21 cellular contexts compared by ENCODE assay signal in genomic region chr19:44581288-44581687, GRCh38. TPM values are rescaled to one million over a fixed set of nuclear protein-coding genes. Genes with fewer than 3 reads are reported as not detected.
A peak's percentile ranks its signal among the peaks of the same experiment; 100 is the strongest.
DNase-seq lines count a peak whose midpoint lies in the region; ATAC-seq, FAIRE-seq and TF ChIP-seq lines count a peak whose summit lies in the region.
"Had no signal": no experiment of that assay in that cellular context is flagged by ENCODE, and none has a peak within 500 bp of the region (broad histone marks: within the 10 kb centered on the region; RNA-seq: fewer than 3 reads in every experiment).

No MANE protein-coding gene starts in this region.

- H3K27me3 ChIP-seq in K562 (ENCODE audit: control insufficient read depth in 2 of 2, insufficient read depth in 2 of 2, low read length in 2 of 2), result no peaks in the 10 kb centered on the region
- no peaks in the 10 kb centered on the region for H3K27me3 ChIP-seq in endodermal cell (ENCODE audit: control insufficient read depth, insufficient read depth, low read length, poor library complexity, severe bottlenecking)
- H3K27me3 ChIP-seq in HepG2 (ENCODE audit: control insufficient read depth in 1 of 2, insufficient read depth in 2 of 2, low read length in 2 of 2), result no peaks in the 10 kb centered on the region
- no peaks in the 10 kb centered on the region for H3K27me3 ChIP-seq in GM23248 (replicated peaks; ENCODE audit: insufficient read depth)

- BruUV-seq in K562 (replicated peaks; lab: Mats Ljungman, UMichigan) (no TSS peak), HepG2 (replicated peaks; lab: Mats Ljungman, UMichigan) (no TSS peak)

- TF ChIP-seq CTCF in K562 (IDR thresholded peaks at IDR 0.05 in 2 of 3, conservative IDR thresholded peaks at IDR 0.05 in 1 of 3; ENCODE audit: insufficient read depth in 2 of 3, low read depth in 1 of 3, low read length in 3 of 3) (no peak), endodermal cell (conservative IDR thresholded peaks at IDR 0.05) (no peak), HepG2 (CRISPR knock-in tag; IDR thresholded peaks at IDR 0.05) (no peak)

- intact Hi-C loops in K562 (cut with micrococcal nuclease), result no loop called here
- intact Hi-C loops in HepG2 (cut with micrococcal nuclease; ENCODE audit: unreplicated experiment), result no loop called here
- intact Hi-C loops in activated naive CD4-positive, alpha-beta T cell treated with anti-CD3 and anti-CD28 coated beads for 36 hours (cut with micrococcal nuclease), result no loop called here

- H3K4me1 Mint-ChIP-seq in endodermal cell, result no peaks in the 10 kb centered on the region
- no peaks in the 10 kb centered on the region for H3K4me1 Mint-ChIP-seq in activated naive CD4-positive, alpha-beta T cell treated with anti-CD3 and anti-CD28 coated beads for 36 hours (ENCODE audit: low read depth)
- H3K4me1 Mint-ChIP-seq: CD4-positive, CD25-positive, alpha-beta regulatory T cell; GM23338 had no signal

- POLR2A ChIA-PET in K562 (lab: Yijun Ruan, JAX) (no interaction called here), HepG2 (lab: Yijun Ruan, JAX) (interaction anchor here (2.2 kb wide), 1 partner anchor 10 kb away, joined by 5 read pairs; no protein-coding TSS in a partner anchor)

- TF ChIP-seq POLR2A in K562 (conservative IDR thresholded peaks at IDR 0.05) (no peak), HepG2 (IDR thresholded peaks at IDR 0.05; ENCODE audit: insufficient read depth in 1 of 2, low read depth in 2 of 2, low read length in 2 of 2) (no peak)

- H3K27ac Mint-ChIP-seq in endodermal cell, result no peak overlapping the region
- no peak overlapping the region for H3K27ac Mint-ChIP-seq in activated naive CD4-positive, alpha-beta T cell treated with anti-CD3 and anti-CD28 coated beads for 36 hours
- H3K27ac Mint-ChIP-seq: CD4-positive, CD25-positive, alpha-beta regulatory T cell; CD8-positive, alpha-beta T cell; GM23338 had no signal

- H3K27me3 Mint-ChIP-seq in endodermal cell (ENCODE audit: insufficient read depth), result peaks cover 3% of the 10 kb centered on the region
- H3K27me3 Mint-ChIP-seq in activated naive CD4-positive, alpha-beta T cell treated with anti-CD3 and anti-CD28 coated beads for 36 hours (ENCODE audit: low read depth), result peaks cover 5% of the 10 kb centered on the region
- H3K27me3 Mint-ChIP-seq: CD4-positive, CD25-positive, alpha-beta regulatory T cell had no signal

- peaks cover 4 to 5% of the 10 kb centered on the region in 2 experiments; a peak in 1 of 5 replicates for H3K4me1 ChIP-seq in K562 (replicated peaks in 1 of 2; ENCODE audit: control insufficient read depth in 2 of 2, insufficient read depth in 2 of 2, low read length in 2 of 2)
- no peaks in the 10 kb centered on the region for H3K4me1 ChIP-seq in endodermal cell (ENCODE audit: control insufficient read depth, insufficient read depth, low read length)
- H3K4me1 ChIP-seq in HepG2 (ENCODE audit: insufficient read depth, low read length), result peaks cover 33% of the 10 kb centered on the region
- H3K4me1 ChIP-seq in GM23248 (ENCODE audit: insufficient read depth), result peaks cover 7% of the 10 kb centered on the region
- H3K4me1 ChIP-seq: HAP-1 had no signal

- DNase-seq in K562 (ENCODE audit: extremely low read depth in 1 of 4, low spot score in 3 of 4), result no peak
- DNase-seq in endodermal cell, result peak; percentile 22
- no peak for DNase-seq in HepG2 (ENCODE audit: low spot score)
- no peak for DNase-seq in GM23248
- DNase-seq in activated naive CD4-positive, alpha-beta T cell treated with anti-CD3 and anti-CD28 coated beads for 36 hours, result no peak
- DNase-seq: C1 segment of cervical spinal cord; Caco-2; CD4-positive, CD25-positive, alpha-beta regulatory T cell; CD8-positive, alpha-beta T cell; DMS153; DND-41 had no signal

- H2AFZ ChIP-seq in K562 (ENCODE audit: low read depth, low read length) (peak overlapping the region; percentile 21; the same call in 1 of the 2 replicates), HepG2 (ENCODE audit: low read length) (no peak overlapping the region), GM23248 (no peak overlapping the region)
- H2AFZ ChIP-seq: GM23338 had no signal

- H3F3A ChIP-seq in GM23248 (ENCODE audit: insufficient read depth), result peaks cover under 1% of the 10 kb centered on the region; the same call in 1 of the 2 replicates

- H3K9me2 ChIP-seq in GM23248 (ENCODE audit: insufficient read depth), result no peaks in the 10 kb centered on the region

- no peak overlapping the region for H3K4me2 ChIP-seq in K562 (ENCODE audit: insufficient read depth, low read length)
- no peak overlapping the region for H3K4me2 ChIP-seq in HepG2 (ENCODE audit: low read depth, low read length)
- no peak overlapping the region for H3K4me2 ChIP-seq in GM23248 (ENCODE audit: unreplicated experiment)
- H3K4me2 ChIP-seq: GM23338 had no signal

- H3K9ac ChIP-seq in K562 (ENCODE audit: insufficient read depth in 1 of 2, low read depth in 2 of 2, low read length in 2 of 2) (0 out of 4 replicates have a peak overlapping the region, but pooled peaks of 1 of the 2 experiments have one; percentile 4), endodermal cell (ENCODE audit: extremely low read depth, low read length, poor library complexity, severe bottlenecking) (no peak overlapping the region), HepG2 (ENCODE audit: insufficient read depth, low read depth, low read length) (no peak overlapping the region), GM23248 (no peak overlapping the region)

- no peaks in the 10 kb centered on the region for H3K79me2 ChIP-seq in K562 (ENCODE audit: control insufficient read depth, insufficient read depth, low read length)
- H3K79me2 ChIP-seq in HepG2 (ENCODE audit: insufficient read depth, low read length), result no peaks in the 10 kb centered on the region
- no peaks in the 10 kb centered on the region for H3K79me2 ChIP-seq in GM23248 (ENCODE audit: insufficient read depth)

- no peak for FAIRE-seq in K562 (lab: Jason Lieb, UNC)
- FAIRE-seq in HepG2 (lab: Jason Lieb, UNC), result no peak
- FAIRE-seq: G401.6, GM12892, H54 had no signal

- WGBS in K562 (ENCODE audit: insufficient coverage, low coverage, missing lambda C conversion rate), result 72% methylated on average over 2 of the region's 2 CpGs
- 80 to 97% methylated on average over 1 to 2 of the region's 2 CpGs for WGBS in endodermal cell (ENCODE audit: insufficient coverage in 1 of 2, insufficient read length in 1 of 2), 2 experiments
- 46% methylated on average over 2 of the region's 2 CpGs for WGBS in HepG2 (ENCODE audit: low lambda C conversion rate)
- WGBS in GM23248 (ENCODE audit: low coverage in 1 of 2, low lambda C conversion rate in 2 of 2, missing lambda C conversion rate in 2 of 2), 2 experiments, result 100% methylated on average over 1 to 2 of the region's 2 CpGs

- no peaks in the 10 kb centered on the region for H3K36me3 ChIP-seq in K562 (ENCODE audit: control insufficient read depth, insufficient read depth, low read length)
- no peaks in the 10 kb centered on the region for H3K36me3 ChIP-seq in endodermal cell (ENCODE audit: control insufficient read depth, insufficient read depth, low read length)
- H3K36me3 ChIP-seq in HepG2 (replicated peaks in 1 of 2; ENCODE audit: control insufficient read depth in 1 of 2, insufficient read depth in 2 of 2, low read length in 2 of 2), result no peaks in the 10 kb centered on the region
- H3K36me3 ChIP-seq in GM23248 (ENCODE audit: low read depth), result no peaks in the 10 kb centered on the region
- H3K36me3 ChIP-seq: HAP-1 had no signal

- TF ChIP-seq RAD21 in K562 (CRISPR knock-in tag; conservative IDR thresholded peaks at IDR 0.05 in 1 of 2, IDR thresholded peaks at IDR 0.05 in 1 of 2) (no peak), HepG2 (CRISPR knock-in tag; IDR thresholded peaks at IDR 0.05) (no peak)

- CTCF ChIA-PET in K562 (lab: Yijun Ruan, JAX; ENCODE audit: low intra/inter-chr PET ratio), result no interaction called here
- CTCF ChIA-PET in HepG2 (lab: Yijun Ruan, JAX; ENCODE audit: low intra/inter-chr PET ratio, low total read pairs), result no interaction called here
- CTCF ChIA-PET in activated naive CD4-positive, alpha-beta T cell treated with anti-CD3 and anti-CD28 coated beads for 36 hours (lab: Charles Lee), result no interaction called here

- TF ChIP-seq EP300 in K562 (IDR thresholded peaks at IDR 0.05; ENCODE audit: low read length), result no peak
- no peak for TF ChIP-seq EP300 in HepG2 (IDR thresholded peaks at IDR 0.05; ENCODE audit: low read depth in 2 of 2, low read length in 2 of 2)
- no peak for TF ChIP-seq EP300 in HepG2 (CRISPR knock-in tag; IDR thresholded peaks at IDR 0.05; ENCODE audit: borderline replicate concordance)

- H3K9me3 Mint-ChIP-seq in endodermal cell, result peaks cover 17% of the 10 kb centered on the region
- H3K9me3 Mint-ChIP-seq in activated naive CD4-positive, alpha-beta T cell treated with anti-CD3 and anti-CD28 coated beads for 36 hours, result peaks cover 8% of the 10 kb centered on the region

- in situ Hi-C loops in K562 (cut with MboI), result no loop called here
- in situ Hi-C loops in HepG2 (cut with HindIII; ENCODE audit: extremely low pct_ligation_motif_present, low pct_unique_long_range_greater_than_20kb), result no loop called here
- in situ Hi-C loops in GM23248 (cut with MboI), result no loop called here

- H3K27ac ChIP-seq in K562 (ENCODE audit: extremely low read depth, low read depth, low read length) (no peak overlapping the region), endodermal cell (ENCODE audit: low read depth, low read length) (no peak overlapping the region), HepG2 (ENCODE audit: extremely low read length, insufficient read depth, low read length) (no peak overlapping the region), GM23248 (no peak overlapping the region)

- H3K9me1 ChIP-seq in K562 (ENCODE audit: control insufficient read depth, insufficient read depth, low read length), result no peaks in the 10 kb centered on the region

- H3K4me3 ChIP-seq in K562 (no peak overlapping the region), endodermal cell (ENCODE audit: low read length) (no peak overlapping the region), HepG2 (replicated peaks in 1 of 3; ENCODE audit: insufficient read depth in 1 of 3, low read depth in 2 of 3, low read length in 3 of 3) (no peak overlapping the region), GM23248 (no peak overlapping the region)
- H3K4me3 ChIP-seq: GM23338, HAP-1 had no signal

- no peaks in the 10 kb centered on the region for H3K9me3 ChIP-seq in K562 (replicated peaks; ENCODE audit: control insufficient read depth, insufficient read depth, low read depth, low read length)
- peaks cover 14% of the 10 kb centered on the region for H3K9me3 ChIP-seq in endodermal cell (ENCODE audit: control insufficient read depth, low read length)
- no peaks in the 10 kb centered on the region for H3K9me3 ChIP-seq in HepG2 (ENCODE audit: low read length)
- no peaks in the 10 kb centered on the region for H3K9me3 ChIP-seq in GM23248 (ENCODE audit: low read depth)
- H3K9me3 ChIP-seq: Caco-2, HAP-1 had no signal

- H4K20me1 ChIP-seq in K562 (replicated peaks; ENCODE audit: control insufficient read depth, insufficient read depth, low read length), result no peaks in the 10 kb centered on the region
- no peaks in the 10 kb centered on the region for H4K20me1 ChIP-seq in HepG2 (ENCODE audit: insufficient read depth, low read length)
- H4K20me1 ChIP-seq in GM23248 (ENCODE audit: insufficient read depth), result no peaks in the 10 kb centered on the region

- no peaks in the 10 kb centered on the region for H3K36me3 Mint-ChIP-seq in endodermal cell (ENCODE audit: low read depth)
- no peaks in the 10 kb centered on the region for H3K36me3 Mint-ChIP-seq in activated naive CD4-positive, alpha-beta T cell treated with anti-CD3 and anti-CD28 coated beads for 36 hours (ENCODE audit: low read depth)
- H3K36me3 Mint-ChIP-seq: CD4-positive, CD25-positive, alpha-beta regulatory T cell; CD8-positive, alpha-beta T cell had no signal

- ATAC-seq in K562 (no peak; the same call in 2 of the 3 replicates), HepG2 (no peak), HG03342 (IDR thresholded peaks at IDR 0.05; ENCODE audit: unreplicated experiment) (no peak), GM19351 (IDR thresholded peaks at IDR 0.05; ENCODE audit: unreplicated experiment) (no peak)
- ATAC-seq: CD8-positive, alpha-beta T cell; GM23338 had no signal

- no peak overlapping the region for H3K4me3 Mint-ChIP-seq in endodermal cell
- H3K4me3 Mint-ChIP-seq in activated naive CD4-positive, alpha-beta T cell treated with anti-CD3 and anti-CD28 coated beads for 36 hours, result no peak overlapping the region
- H3K4me3 Mint-ChIP-seq: CD4-positive, CD25-positive, alpha-beta regulatory T cell; CD8-positive, alpha-beta T cell; GM23338 had no signal

RNA-seq across cellular contexts. Expression of gene IGSF23, which starts 32.1 kb away (rescaled TPM):
- not detected in 2 replicates for total RNA-seq in K562 (2011; cell fraction: chromatin; rRNA removed; ENCODE audit: low replicate concordance)
- total RNA-seq in K562 (2011; cell fraction: nucleolus; rRNA removed), result not detected in 2 replicates
- total RNA-seq in K562 (2011; cell fraction: nucleoplasm; rRNA removed), result not detected in 2 replicates
- total RNA-seq in K562 (2014; rRNA removed) (not detected in 2 replicates), K562 (2014; rRNA removed; fragmentation: Illumina TruSeq; extraction: Trizol) (not detected in 2 replicates), K562 (2015; rRNA removed; fragmentation: Illumina TruSeq; extraction: Trizol) (not detected in 2 replicates), K562 (2021) (not detected in 2 replicates), endodermal cell (not detected), HepG2 (2016; rRNA removed; fragmentation: Illumina TruSeq; extraction: Trizol) (2.3 and 3.4 TPM in 2 replicates)
- polyA plus RNA-seq in K562 (2011; rRNA removed) (not detected in 2 replicates), K562 (2014; fragmentation: Illumina TruSeq; extraction: Trizol) (not detected in 2 replicates), K562 (2014; fragmentation: Nextera tagmentation; extraction: Ambion mirVana) (not detected), K562 (2014; rRNA removed) (not detected in 2 replicates), HepG2 (2011; rRNA removed) (8.8 and 13.2 TPM in 2 replicates), GM23248 (2016; fragmentation: Nextera tagmentation; extraction: Ambion mirVana) (0.63 and 0.79 TPM in 2 replicates)
- not detected in 2 replicates for polyA plus RNA-seq in K562 (2011; cell fraction: cytosol; rRNA removed)
- not detected in 2 replicates for polyA plus RNA-seq in K562 (2011; cell fraction: nucleus; rRNA removed)
- not detected in 2 replicates for polyA plus RNA-seq in K562 (2012)
- not detected in 2 replicates for polyA minus RNA-seq in K562 (2011; rRNA and poly(A)+ RNA removed)
- not detected in 2 replicates for polyA minus RNA-seq in K562 (2011; cell fraction: cytosol; rRNA and poly(A)+ RNA removed)
- polyA minus RNA-seq in K562 (2011; cell fraction: nucleus; rRNA and poly(A)+ RNA removed), result not detected in 2 replicates
- not detected for polyA plus RNA-seq in endodermal cell (2013, experiment 1 of 2)
- not detected for polyA plus RNA-seq in endodermal cell (2013, experiment 2 of 2)
- total RNA-seq in HepG2 (2016; cell fraction: cytosol; rRNA removed; fragmentation: Illumina TruSeq; extraction: Trizol; ENCODE audit: low read depth), result 2.7 and 3.5 TPM in 2 replicates
- total RNA-seq in HepG2 (2016; cell fraction: insoluble cytoplasmic fraction; rRNA removed; fragmentation: Illumina TruSeq; extraction: Trizol), result 2.3 and 3.6 TPM in 2 replicates
- total RNA-seq in HepG2 (2016; cell fraction: membrane; rRNA removed; fragmentation: Illumina TruSeq; extraction: Trizol), result 3.3 and 4.5 TPM in 2 replicates
- total RNA-seq in HepG2 (2016; cell fraction: nucleus; rRNA removed; fragmentation: Illumina TruSeq; extraction: Trizol), result 2.9 and 3.3 TPM in 2 replicates
- 4.8 and 4.9 TPM in 2 replicates for polyA plus RNA-seq in HepG2 (2011; cell fraction: cytosol; rRNA removed)
- 2.1 and 7.8 TPM in 2 replicates for polyA plus RNA-seq in HepG2 (2011; cell fraction: nucleus; rRNA removed)
- 6.8 and 14.5 TPM in 2 replicates for polyA plus RNA-seq in HepG2 (2012)
- polyA plus RNA-seq in HepG2 (2016; cell fraction: cytosol; fragmentation: Illumina TruSeq; extraction: Trizol; ENCODE audit: low read depth), result 2.5 and 3.3 TPM in 2 replicates
- polyA plus RNA-seq in HepG2 (2016; cell fraction: insoluble cytoplasmic fraction; fragmentation: Illumina TruSeq; extraction: Trizol; ENCODE audit: low read depth), result 1.6 and 3.8 TPM in 2 replicates
- 3.3 and 3.9 TPM in 2 replicates for polyA plus RNA-seq in HepG2 (2016; cell fraction: membrane; fragmentation: Illumina TruSeq; extraction: Trizol; ENCODE audit: low read depth)
- 2.7 and 4.2 TPM in 2 replicates for polyA plus RNA-seq in HepG2 (2016; cell fraction: nucleus; fragmentation: Illumina TruSeq; extraction: Trizol; ENCODE audit: insufficient read depth, low read depth)
- 23.1 TPM in 1 of 2 replicates, not detected in the other for polyA minus RNA-seq in HepG2 (2011; rRNA and poly(A)+ RNA removed; ENCODE audit: low replicate concordance)
- polyA minus RNA-seq in HepG2 (2011; cell fraction: cytosol; rRNA and poly(A)+ RNA removed), result 0.99 and 1.8 TPM in 2 replicates
- 3.9 and 9.3 TPM in 2 replicates for polyA minus RNA-seq in HepG2 (2011; cell fraction: nucleus; rRNA and poly(A)+ RNA removed)
- not detected in 2 replicates for total RNA-seq in GM23248 (2014; rRNA removed; shearing (Covaris generic))
- not detected for total RNA-seq in activated naive CD4-positive, alpha-beta T cell treated with anti-CD3 and anti-CD28 coated beads for 36 hours
- total RNA-seq: A172; A673; CD4-positive, CD25-positive, alpha-beta regulatory T cell; CD8-positive, alpha-beta T cell; GM23338 had no signal
- polyA plus RNA-seq: CD4-positive, CD25-positive, alpha-beta regulatory T cell; GM23338 had no signal

RNA-seq across cellular contexts. Expression of gene CEACAM20, which starts 51.8 kb away (rescaled TPM):
- total RNA-seq in K562 (2011; cell fraction: chromatin; rRNA removed; ENCODE audit: low replicate concordance), result not detected in 2 replicates
- total RNA-seq in K562 (2011; cell fraction: nucleolus; rRNA removed), result not detected in 2 replicates
- total RNA-seq in K562 (2011; cell fraction: nucleoplasm; rRNA removed), result not detected in 2 replicates
- total RNA-seq in K562 (2014; rRNA removed) (not detected in 2 replicates), K562 (2014; rRNA removed; fragmentation: Illumina TruSeq; extraction: Trizol) (not detected in 2 replicates), K562 (2015; rRNA removed; fragmentation: Illumina TruSeq; extraction: Trizol) (not detected in 2 replicates), K562 (2021) (not detected in 2 replicates), endodermal cell (not detected), HepG2 (2016; rRNA removed; fragmentation: Illumina TruSeq; extraction: Trizol) (not detected in 2 replicates)
- polyA plus RNA-seq in K562 (2011; rRNA removed) (not detected in 2 replicates), K562 (2014; fragmentation: Illumina TruSeq; extraction: Trizol) (not detected in 2 replicates), K562 (2014; fragmentation: Nextera tagmentation; extraction: Ambion mirVana) (not detected), K562 (2014; rRNA removed) (not detected in 2 replicates), HepG2 (2011; rRNA removed) (0.04 and 0.12 TPM in 2 replicates), GM23248 (2016; fragmentation: Nextera tagmentation; extraction: Ambion mirVana) (not detected in 2 replicates)
- polyA plus RNA-seq in K562 (2011; cell fraction: cytosol; rRNA removed), result not detected in 2 replicates
- polyA plus RNA-seq in K562 (2011; cell fraction: nucleus; rRNA removed), result 0.07 TPM in 1 of 2 replicates, not detected in the other
- polyA plus RNA-seq in K562 (2012), result not detected in 2 replicates
- polyA minus RNA-seq in K562 (2011; rRNA and poly(A)+ RNA removed), result not detected in 2 replicates
- polyA minus RNA-seq in K562 (2011; cell fraction: cytosol; rRNA and poly(A)+ RNA removed), result not detected in 2 replicates
- not detected in 2 replicates for polyA minus RNA-seq in K562 (2011; cell fraction: nucleus; rRNA and poly(A)+ RNA removed)
- not detected for polyA plus RNA-seq in endodermal cell (2013, experiment 1 of 2)
- not detected for polyA plus RNA-seq in endodermal cell (2013, experiment 2 of 2)
- total RNA-seq in HepG2 (2016; cell fraction: cytosol; rRNA removed; fragmentation: Illumina TruSeq; extraction: Trizol; ENCODE audit: low read depth), result not detected in 2 replicates
- total RNA-seq in HepG2 (2016; cell fraction: insoluble cytoplasmic fraction; rRNA removed; fragmentation: Illumina TruSeq; extraction: Trizol), result not detected in 2 replicates
- not detected in 2 replicates for total RNA-seq in HepG2 (2016; cell fraction: membrane; rRNA removed; fragmentation: Illumina TruSeq; extraction: Trizol)
- total RNA-seq in HepG2 (2016; cell fraction: nucleus; rRNA removed; fragmentation: Illumina TruSeq; extraction: Trizol), result not detected in 2 replicates
- not detected in 2 replicates for polyA plus RNA-seq in HepG2 (2011; cell fraction: cytosol; rRNA removed)
- polyA plus RNA-seq in HepG2 (2011; cell fraction: nucleus; rRNA removed), result 0.19 TPM in 1 of 2 replicates, not detected in the other
- not detected in 2 replicates for polyA plus RNA-seq in HepG2 (2012)
- not detected in 2 replicates for polyA plus RNA-seq in HepG2 (2016; cell fraction: cytosol; fragmentation: Illumina TruSeq; extraction: Trizol; ENCODE audit: low read depth)
- not detected in 2 replicates for polyA plus RNA-seq in HepG2 (2016; cell fraction: insoluble cytoplasmic fraction; fragmentation: Illumina TruSeq; extraction: Trizol; ENCODE audit: low read depth)
- polyA plus RNA-seq in HepG2 (2016; cell fraction: membrane; fragmentation: Illumina TruSeq; extraction: Trizol; ENCODE audit: low read depth), result not detected in 2 replicates
- not detected in 2 replicates for polyA plus RNA-seq in HepG2 (2016; cell fraction: nucleus; fragmentation: Illumina TruSeq; extraction: Trizol; ENCODE audit: insufficient read depth, low read depth)
- 0.16 TPM in 1 of 2 replicates, not detected in the other for polyA minus RNA-seq in HepG2 (2011; rRNA and poly(A)+ RNA removed; ENCODE audit: low replicate concordance)
- polyA minus RNA-seq in HepG2 (2011; cell fraction: cytosol; rRNA and poly(A)+ RNA removed), result not detected in 2 replicates
- 0.37 TPM in 1 of 2 replicates, not detected in the other for polyA minus RNA-seq in HepG2 (2011; cell fraction: nucleus; rRNA and poly(A)+ RNA removed)
- not detected in 2 replicates for total RNA-seq in GM23248 (2014; rRNA removed; shearing (Covaris generic))
- not detected for total RNA-seq in activated naive CD4-positive, alpha-beta T cell treated with anti-CD3 and anti-CD28 coated beads for 36 hours
- total RNA-seq: A172; A673; Caco-2; CD4-positive, CD25-positive, alpha-beta regulatory T cell; CD8-positive, alpha-beta T cell; GM23338 had no signal
- polyA plus RNA-seq: BJ; CD4-positive, CD25-positive, alpha-beta regulatory T cell; GM23338 had no signal

Comparison
In these comparisons a context has a peak if more than half of its experiments do, and no peak if none do; other contexts are left out.
1. Of the 241 proteins assayed by ChIP-seq in both HepG2 and K562: peak only in HepG2: none; only in K562: ZNF3; in both: none; in neither: 240.